In the genomic region with DNA sequence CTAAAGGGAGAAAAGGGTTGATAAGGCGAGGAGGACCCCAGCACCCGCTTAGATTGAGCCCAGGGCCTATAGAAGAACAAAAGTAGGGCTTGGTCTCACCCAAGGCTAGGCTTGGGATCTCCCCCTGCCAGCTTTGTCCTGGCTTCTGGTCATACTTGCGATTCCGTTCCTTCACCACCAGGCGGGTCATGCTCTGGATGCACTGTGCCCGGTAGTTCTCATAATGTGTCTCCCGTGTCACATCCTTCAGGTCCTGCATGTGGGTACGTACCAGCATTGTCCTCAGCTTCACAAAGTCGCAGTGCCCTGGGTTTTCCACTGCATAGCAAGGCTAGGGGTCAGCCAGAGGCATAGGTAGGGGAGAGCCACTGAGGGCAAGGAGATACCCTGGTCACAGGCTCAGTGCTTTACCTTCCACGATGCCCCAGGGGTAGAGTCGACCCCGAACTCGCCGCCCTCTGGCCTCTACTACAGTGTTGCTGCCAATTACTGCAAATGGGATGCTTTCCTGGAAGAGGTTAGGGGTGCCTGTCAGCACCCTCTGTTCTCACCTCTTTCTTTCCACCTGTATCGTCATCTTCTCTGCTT, we compare ENCODE assay signal across 9 cellular contexts. TPM values are rescaled to one million over a fixed set of nuclear protein-coding genes. Genes with fewer than 3 reads are reported as not detected.
A peak's percentile ranks its signal among the peaks of the same experiment; 100 is the strongest.
DNase-seq lines count a peak whose midpoint lies in the region; ATAC-seq and TF ChIP-seq lines count a peak whose summit lies in the region.
"Had no signal": no experiment of that assay in that cellular context is flagged by ENCODE, and none has a peak within 500 bp of the region (broad histone marks: within the 10 kb centered on the region; RNA-seq: fewer than 3 reads in every experiment).

No MANE protein-coding gene starts in this region.

- H2AK5ac ChIP-seq in mesenchymal stem cell (ENCODE audit: low read length, severe bottlenecking): no peak overlapping the region

- no peaks in the 10 kb centered on the region for H3K79me1 ChIP-seq in mesenchymal stem cell (replicated peaks; ENCODE audit: low read length, poor library complexity, severe bottlenecking)

- H3K14ac ChIP-seq in mesenchymal stem cell (ENCODE audit: low read length in 2 of 2): no peak overlapping the region

- H3K4me3 Mint-ChIP-seq in Caco-2 (ENCODE audit: unreplicated experiment): no peak overlapping the region
- H3K4me3 Mint-ChIP-seq in activated T-helper 1 cell treated with anti-CD3 and anti-CD28 coated beads, Interleukin-12 subunit alpha, Interleukin-12 subunit beta, Interleukin-2, Interleukin-4 antibody, amounts not matched to agents 30 ng/mL and 10 ng/mL and 1 ng/mL, durations not matched to agents 14 hours and 24 hours and 36 hours: peak overlapping the region; percentile 34

- no TSS peak for BruUV-seq in Caco-2 (replicated peaks; lab: Mats Ljungman, UMichigan)

- H3K27me3 ChIP-seq in Caco-2 (replicated peaks; ENCODE audit: control insufficient read depth, insufficient read depth, low read length) (no peaks in the 10 kb centered on the region), mesenchymal stem cell (ENCODE audit: control insufficient read depth in 1 of 2, insufficient read depth in 1 of 2, low read length in 2 of 2) (peaks cover 0 to 10% of the 10 kb centered on the region in 2 experiments)

- H2BK12ac ChIP-seq in mesenchymal stem cell (ENCODE audit: low read length in 2 of 2): peak overlapping the region; percentile 20 to 51

- TF ChIP-seq CTCF in Caco-2 (IDR thresholded peaks at IDR 0.05; ENCODE audit: insufficient read depth in 1 of 2, low read depth in 1 of 2, low read length in 1 of 2, severe bottlenecking in 1 of 2, unreplicated experiment in 1 of 2) (peak; percentile 27 to 48), HEK293 (tag by site-specific recombination; IDR thresholded peaks at IDR 0.05) (peak; percentile 59)

- H3K36me3 ChIP-seq in Caco-2 (ENCODE audit: control insufficient read depth, insufficient read depth, low read length) (no peaks in the 10 kb centered on the region), HEK293 (ENCODE audit: control insufficient read depth in 2 of 2, insufficient read depth in 1 of 2, low read length in 2 of 2) (peaks cover 0 to 4% of the 10 kb centered on the region in 2 experiments; a peak in 1 of 3 replicates), mesenchymal stem cell (ENCODE audit: control insufficient read depth in 1 of 2, insufficient read depth in 2 of 2, low read depth in 1 of 2, low read length in 2 of 2) (no peaks in the 10 kb centered on the region)

- no peak overlapping the region for H3K18ac ChIP-seq in mesenchymal stem cell (ENCODE audit: low read depth in 1 of 2, low read length in 2 of 2)

- no peaks in the 10 kb centered on the region for H3K27me3 Mint-ChIP-seq in Caco-2 (ENCODE audit: insufficient read depth, unreplicated experiment)
- no peaks in the 10 kb centered on the region for H3K27me3 Mint-ChIP-seq in activated T-helper 1 cell treated with anti-CD3 and anti-CD28 coated beads, Interleukin-12 subunit alpha, Interleukin-12 subunit beta, Interleukin-2, Interleukin-4 antibody, amounts not matched to agents 30 ng/mL and 10 ng/mL and 1 ng/mL, durations not matched to agents 14 hours and 24 hours and 36 hours (ENCODE audit: insufficient read depth)

- intact Hi-C loops in Caco-2 (cut with micrococcal nuclease; ENCODE audit: unreplicated experiment): no loop called here
- intact Hi-C loops in activated T-helper 1 cell treated with anti-CD3 and anti-CD28 coated beads, Interleukin-12 subunit alpha, Interleukin-12 subunit beta, Interleukin-2, Interleukin-4 antibody, amounts not matched to agents 30 ng/mL and 10 ng/mL and 1 ng/mL, durations not matched to agents 14 hours and 24 hours and 36 hours (cut with micrococcal nuclease): no loop called here

- H3K27ac Mint-ChIP-seq in Caco-2 (ENCODE audit: unreplicated experiment): no peak overlapping the region
- H3K27ac Mint-ChIP-seq in activated T-helper 1 cell treated with anti-CD3 and anti-CD28 coated beads, Interleukin-12 subunit alpha, Interleukin-12 subunit beta, Interleukin-2, Interleukin-4 antibody, amounts not matched to agents 30 ng/mL and 10 ng/mL and 1 ng/mL, durations not matched to agents 14 hours and 24 hours and 36 hours: peak overlapping the region; percentile 19

- H3K9ac ChIP-seq in mesenchymal stem cell (ENCODE audit: low read length): no peak overlapping the region

- H3K9me3 Mint-ChIP-seq in Caco-2 (ENCODE audit: unreplicated experiment): no peaks in the 10 kb centered on the region
- H3K9me3 Mint-ChIP-seq in activated T-helper 1 cell treated with anti-CD3 and anti-CD28 coated beads, Interleukin-12 subunit alpha, Interleukin-12 subunit beta, Interleukin-2, Interleukin-4 antibody, amounts not matched to agents 30 ng/mL and 10 ng/mL and 1 ng/mL, durations not matched to agents 14 hours and 24 hours and 36 hours: no peaks in the 10 kb centered on the region

- peaks cover 19% of the 10 kb centered on the region for H3K36me3 Mint-ChIP-seq in Caco-2 (ENCODE audit: insufficient read depth, unreplicated experiment)
- H3K36me3 Mint-ChIP-seq in activated T-helper 1 cell treated with anti-CD3 and anti-CD28 coated beads, Interleukin-12 subunit alpha, Interleukin-12 subunit beta, Interleukin-2, Interleukin-4 antibody, amounts not matched to agents 30 ng/mL and 10 ng/mL and 1 ng/mL, durations not matched to agents 14 hours and 24 hours and 36 hours (ENCODE audit: low read depth): no peaks in the 10 kb centered on the region

- no peak overlapping the region for H2BK15ac ChIP-seq in mesenchymal stem cell (ENCODE audit: low read depth, poor library complexity, severe bottlenecking)

- DNase-seq in Caco-2 (peak in 1 of 2 experiments; percentile 41), mesenchymal stem cell (peak; percentile 39), cerebellar cortex (ENCODE audit: low spot score) (no peak), GM03348 (ENCODE audit: low spot score) (no peak), COR-L47 (lab: John Stamatoyannopoulos, UW) (no peak)
- DNase-seq in activated T-helper 1 cell treated with anti-CD3 and anti-CD28 coated beads, Interleukin-12 subunit alpha, Interleukin-12 subunit beta, Interleukin-2, Interleukin-4 antibody, amounts not matched to agents 30 ng/mL and 10 ng/mL and 1 ng/mL, durations not matched to agents 14 hours and 24 hours and 36 hours (ENCODE audit: low spot score): no peak
- DNase-seq: aorta had no signal

- no peak for ATAC-seq in HG02938 (IDR thresholded peaks at IDR 0.05; ENCODE audit: unreplicated experiment)

- 65% methylated on average over 14 of the region's 15 CpGs for WGBS in mesenchymal stem cell

- H3K27ac ChIP-seq in HEK293 (ENCODE audit: extremely low read depth, low read depth, low read length): no peak overlapping the region
- H3K27ac ChIP-seq in mesenchymal stem cell (ENCODE audit: low read length, poor library complexity, severe bottlenecking): no peak overlapping the region

- POLR2A ChIA-PET in Caco-2 (lab: Charles Lee) (interaction anchor here (1.1 kb wide), 1 partner anchor 111 kb away, joined by 3 read pairs; no protein-coding TSS in a partner anchor), HEK293 (lab: Yijun Ruan, JAX) (no interaction called here)

- H3K4ac ChIP-seq in mesenchymal stem cell (ENCODE audit: low read depth in 1 of 2, low read length in 2 of 2): no peak overlapping the region

- CTCF ChIA-PET in Caco-2 (lab: Charles Lee) (interaction anchor here (0.5 to 0.6 kb wide), 2 partner anchors 12 to 67 kb away, joined by 3 read pairs; no protein-coding TSS in a partner anchor), HEK293 (lab: Yijun Ruan, JAX) (interaction anchor here (0.5 to 3.3 kb wide), 8 partner anchors 21 to 628 kb away, joined by 3 to 27 read pairs (median 4); no protein-coding TSS in a partner anchor)

- H3K4me3 ChIP-seq in Caco-2 (ENCODE audit: low read depth, low read length): no peak overlapping the region
- H3K4me3 ChIP-seq in HEK293 (ENCODE audit: low read depth, low read length): no peak overlapping the region
- H3K4me3 ChIP-seq in mesenchymal stem cell (ENCODE audit: insufficient read depth in 1 of 2, low read depth in 1 of 2, low read length in 2 of 2): no peak overlapping the region

- no peak overlapping the region for H2BK120ac ChIP-seq in mesenchymal stem cell (ENCODE audit: low read depth, low read length)

- 0 out of 2 replicates have a peak, but pooled peaks cover 3% of the 10 kb centered on the region for H3K4me1 ChIP-seq in Caco-2
- no peaks in the 10 kb centered on the region for H3K4me1 ChIP-seq in HEK293 (ENCODE audit: control insufficient read depth, insufficient read depth, low read length)
- H3K4me1 ChIP-seq in mesenchymal stem cell (ENCODE audit: control insufficient read depth, insufficient read depth, low read depth, low read length): peaks cover 14% of the 10 kb centered on the region

- peak overlapping the region in 1 of 2 experiments; percentile 9 for H3K23ac ChIP-seq in mesenchymal stem cell (ENCODE audit: low read length in 2 of 2)

- H2AFZ ChIP-seq in mesenchymal stem cell (ENCODE audit: low read depth, low read length): no peak overlapping the region

- H3K9me3 ChIP-seq in Caco-2 (no peaks in the 10 kb centered on the region), HEK293 (ENCODE audit: control insufficient read depth, insufficient read depth, low read depth, low read length) (no peaks in the 10 kb centered on the region), mesenchymal stem cell (ENCODE audit: control insufficient read depth, low read length) (no peaks in the 10 kb centered on the region)

- H4K8ac ChIP-seq in mesenchymal stem cell (ENCODE audit: low read length): no peak overlapping the region

- H2BK5ac ChIP-seq in mesenchymal stem cell (ENCODE audit: low read depth, low read length, poor library complexity, severe bottlenecking): no peak overlapping the region

- H3K4me1 Mint-ChIP-seq in Caco-2 (ENCODE audit: low read depth, unreplicated experiment): peaks cover 10% of the 10 kb centered on the region
- H3K4me1 Mint-ChIP-seq in activated T-helper 1 cell treated with anti-CD3 and anti-CD28 coated beads, Interleukin-12 subunit alpha, Interleukin-12 subunit beta, Interleukin-2, Interleukin-4 antibody, amounts not matched to agents 30 ng/mL and 10 ng/mL and 1 ng/mL, durations not matched to agents 14 hours and 24 hours and 36 hours (ENCODE audit: low read depth): peaks cover 13% of the 10 kb centered on the region

- H4K91ac ChIP-seq in mesenchymal stem cell (ENCODE audit: low read length): no peak overlapping the region

- no peak overlapping the region for H3K4me2 ChIP-seq in mesenchymal stem cell (ENCODE audit: low read length, poor library complexity, severe bottlenecking)

RNA-seq across cellular contexts. Expression of a gene that starts 6.5 kb away (rescaled TPM):
- total RNA-seq in Caco-2 (2022): 62.6 and 73.6 TPM in 2 replicates
- 77.4 and 83.3 TPM in 2 replicates for total RNA-seq in activated T-helper 1 cell treated with anti-CD3 and anti-CD28 coated beads, Interleukin-12 subunit alpha, Interleukin-12 subunit beta, Interleukin-2, Interleukin-4 antibody, amounts not matched to agents 30 ng/mL and 10 ng/mL and 1 ng/mL, durations not matched to agents 14 hours and 24 hours and 36 hours
- 13.8 TPM for polyA plus RNA-seq in mesenchymal stem cell (2013, experiment 1 of 2)
- 12.8 TPM for polyA plus RNA-seq in mesenchymal stem cell (2013, experiment 2 of 2)

RNA-seq across cellular contexts. Expression of a gene that starts 32.7 kb away (rescaled TPM):
- 0.98 and 1.1 TPM in 2 replicates for total RNA-seq in Caco-2 (2022)
- 1.1 and 1.2 TPM in 2 replicates for total RNA-seq in activated T-helper 1 cell treated with anti-CD3 and anti-CD28 coated beads, Interleukin-12 subunit alpha, Interleukin-12 subunit beta, Interleukin-2, Interleukin-4 antibody, amounts not matched to agents 30 ng/mL and 10 ng/mL and 1 ng/mL, durations not matched to agents 14 hours and 24 hours and 36 hours
- polyA plus RNA-seq in mesenchymal stem cell (2013, experiment 1 of 2): 0.01 TPM
- polyA plus RNA-seq in mesenchymal stem cell (2013, experiment 2 of 2): not detected
- total RNA-seq: aorta had no signal
- polyA plus RNA-seq: aorta had no signal
